1 cellular context compared by ENCODE assay signal in the genomic region with DNA sequence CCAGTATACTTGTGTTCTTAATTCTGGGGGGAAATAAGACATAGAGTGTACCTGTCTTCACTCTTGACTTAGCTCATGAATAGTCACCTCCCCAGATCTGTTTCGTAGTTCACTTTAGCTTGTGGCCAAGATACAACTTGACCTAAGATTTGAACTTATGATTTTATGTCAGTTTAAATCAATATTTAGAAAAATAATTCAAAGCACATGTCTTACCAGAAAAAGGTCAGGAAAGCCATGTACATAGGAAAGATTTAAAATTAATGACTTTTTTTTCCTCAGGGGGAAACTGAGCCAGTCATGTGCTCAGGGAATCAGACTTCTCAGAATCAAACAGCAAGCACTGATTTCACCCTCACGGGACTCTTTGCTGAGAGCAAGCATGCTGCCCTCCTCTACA. TPM values are rescaled to one million over a fixed set of nuclear protein-coding genes. Genes with fewer than 3 reads are reported as not detected.
"Had no signal": no experiment of that assay in that cellular context is flagged by ENCODE, and none has a peak within 500 bp of the region (broad histone marks: within the 10 kb centered on the region; RNA-seq: fewer than 3 reads in every experiment).

TSS of gene OR2T3 (plus strand) at position 301 of the 400 bp plus-strand sequence. CDS start at position 301, 0 bp downstream.

RNA-seq across cellular contexts. Expression of gene OR2T3, which starts in this region (rescaled TPM):
- polyA plus RNA-seq: SK-N-SH had no signal
